In the genomic region with DNA sequence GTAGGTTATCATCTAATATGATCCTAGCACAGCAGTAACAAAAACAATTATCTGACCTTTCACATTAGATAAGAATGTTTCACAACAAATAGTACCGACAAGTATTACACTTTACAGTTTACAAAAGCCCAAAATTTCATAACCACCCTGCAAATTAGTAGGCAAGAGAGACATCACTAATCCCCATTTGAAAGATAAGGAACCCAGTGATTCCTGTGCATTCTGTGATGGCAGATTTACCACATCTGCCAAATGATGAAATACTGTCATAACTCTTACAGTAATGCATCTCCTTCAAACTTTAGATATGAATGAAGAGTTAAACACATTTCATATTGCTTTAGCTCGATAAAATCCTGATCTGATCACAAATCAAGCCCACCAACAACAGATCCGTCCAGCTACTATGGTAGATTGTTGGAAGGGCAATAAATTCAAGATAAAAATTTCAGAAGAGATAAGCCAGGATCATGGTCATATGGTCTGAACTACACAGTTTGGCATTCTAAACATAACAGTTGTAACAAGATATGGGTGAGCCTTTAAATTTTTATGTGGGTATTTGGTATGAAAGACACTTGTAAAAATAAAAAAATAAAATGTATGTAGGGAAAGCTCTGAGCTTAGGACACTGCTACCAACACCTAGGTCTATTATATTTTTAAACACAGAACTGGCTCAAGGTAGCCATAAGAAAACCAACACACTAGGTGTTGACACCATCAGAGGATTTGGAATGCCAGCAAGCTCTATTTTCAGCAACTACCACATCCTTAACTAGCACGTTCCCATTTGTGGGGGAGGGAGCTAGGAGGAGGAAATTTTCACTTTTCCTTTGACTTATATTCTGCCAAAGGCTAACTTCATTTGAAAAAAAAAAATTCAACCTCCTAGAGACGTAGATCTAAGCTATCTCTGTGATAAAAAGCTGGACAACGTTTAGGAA, we compare ENCODE assay signal across 10 cellular contexts. TPM values are rescaled to one million over a fixed set of nuclear protein-coding genes. Genes with fewer than 3 reads are reported as not detected.
DNase-seq lines count a peak whose midpoint lies in the region; ATAC-seq and TF ChIP-seq lines count a peak whose summit lies in the region.
"Had no signal": no experiment of that assay in that cellular context is flagged by ENCODE, and none has a peak within 500 bp of the region (broad histone marks: within the 10 kb centered on the region; RNA-seq: fewer than 3 reads in every experiment).

No MANE protein-coding gene starts in this region.

- peak overlapping the region; percentile 59; the same call in 1 of the 2 replicates for H3K4me2 ChIP-seq in KMS-11

- peaks cover 90% of the 10 kb centered on the region for H3K4me1 ChIP-seq in KMS-11 (ENCODE audit: low read depth, poor library complexity, severe bottlenecking)

- H3K4me3 ChIP-seq in KMS-11 (IDR thresholded peaks at IDR 0.05; ENCODE audit: insufficient read depth, low read depth, low read length): no peak overlapping the region

- no peak overlapping the region for H2AFZ ChIP-seq in KMS-11 (ENCODE audit: low read depth)

- H3K27me3 Mint-ChIP-seq in WTC11 (ENCODE audit: low read depth): no peaks in the 10 kb centered on the region
- no peaks in the 10 kb centered on the region for H3K27me3 Mint-ChIP-seq in stimulated activated naive CD8-positive, alpha-beta T cell treated with anti-CD3 and anti-CD28 coated beads, Interleukin-15, amount 100 ng/mL, for 72 hours

- no peaks in the 10 kb centered on the region for H3K36me3 ChIP-seq in KMS-11 (ENCODE audit: insufficient read depth)

- peak overlapping the region; percentile 34; the same call in 1 of the 2 replicates for H3K27ac ChIP-seq in KMS-11

- H3K36me3 Mint-ChIP-seq in WTC11: peaks cover 11% of the 10 kb centered on the region; the same call in 1 of the 2 replicates

- DNase-seq in WTC11 (ENCODE audit: low spot score) (no peak), left ventricle myocardium superior (no peak), NCI-H2029 treated with DMSO at 0.1 percent for 48 hours (lab: John Stamatoyannopoulos, UW) (no peak)
- no peak for DNase-seq in stimulated activated naive CD8-positive, alpha-beta T cell treated with anti-CD3 and anti-CD28 coated beads, Interleukin-15, amount 100 ng/mL, for 72 hours
- no peak for DNase-seq in stimulated activated CD4-positive, alpha-beta T cell treated with anti-CD3 and anti-CD28 coated beads, Interleukin-12 subunit alpha, Interleukin-12 subunit beta, amount 100 ng/mL, for 4 hours
- DNase-seq: NCI-H2171 treated with DMSO at 0.1 percent for 48 hours, small intestine had no signal

- peaks cover 93% of the 10 kb centered on the region for H4K20me1 ChIP-seq in KMS-11 (ENCODE audit: insufficient read depth)

- H3K9ac ChIP-seq in KMS-11: no peak overlapping the region

- CTCF ChIA-PET in WTC11 (lab: Charles Lee): interaction anchor here (0.8 to 10.1 kb wide), 4 partner anchors 19 to 142 kb away, joined by 3 to 102 read pairs (median 4); no protein-coding TSS in a partner anchor

- ATAC-seq in WTC11 (no peak), left ventricle myocardium superior (peak; percentile 81), GM21529 (IDR thresholded peaks at IDR 0.05; ENCODE audit: unreplicated experiment) (no peak), HG03520 (IDR thresholded peaks at IDR 0.05; ENCODE audit: unreplicated experiment) (no peak)
- ATAC-seq in stimulated activated naive CD8-positive, alpha-beta T cell treated with anti-CD3 and anti-CD28 coated beads, Interleukin-15, amount 100 ng/mL, for 72 hours: no peak

- H3K27me3 ChIP-seq in KMS-11 (ENCODE audit: insufficient read depth, low read depth): no peaks in the 10 kb centered on the region

- no peak overlapping the region for H3K4me3 Mint-ChIP-seq in WTC11
- H3K4me3 Mint-ChIP-seq in stimulated activated naive CD8-positive, alpha-beta T cell treated with anti-CD3 and anti-CD28 coated beads, Interleukin-15, amount 100 ng/mL, for 72 hours: peak overlapping the region; percentile 8 to 35

- intact Hi-C loops in left ventricle myocardium superior (cut with micrococcal nuclease): no loop called here

- H3K4me1 Mint-ChIP-seq in WTC11: peaks cover 75% of the 10 kb centered on the region
- peaks cover 91% of the 10 kb centered on the region for H3K4me1 Mint-ChIP-seq in stimulated activated naive CD8-positive, alpha-beta T cell treated with anti-CD3 and anti-CD28 coated beads, Interleukin-15, amount 100 ng/mL, for 72 hours

- peaks cover 100% of the 10 kb centered on the region for H3K79me2 ChIP-seq in KMS-11 (ENCODE audit: insufficient read depth, low read depth)

- H3K9me3 Mint-ChIP-seq in WTC11: no peaks in the 10 kb centered on the region
- H3K9me3 Mint-ChIP-seq in stimulated activated naive CD8-positive, alpha-beta T cell treated with anti-CD3 and anti-CD28 coated beads, Interleukin-15, amount 100 ng/mL, for 72 hours: no peaks in the 10 kb centered on the region

- POLR2A ChIA-PET in WTC11 (lab: Charles Lee): interaction anchor here (0.7 to 1.1 kb wide), 3 partner anchors 12 to 25 kb away, joined by 3 to 4 read pairs (median 4); no protein-coding TSS in a partner anchor

- TF ChIP-seq CTCF in KMS-11 (conservative IDR thresholded peaks at IDR 0.05; ENCODE audit: low read depth, low read length) (no peak), WTC11 (IDR thresholded peaks at IDR 0.05) (no peak)

- H3K27ac Mint-ChIP-seq in WTC11: peak overlapping the region; percentile 51
- peak overlapping the region; percentile 72 to 79 for H3K27ac Mint-ChIP-seq in stimulated activated naive CD8-positive, alpha-beta T cell treated with anti-CD3 and anti-CD28 coated beads, Interleukin-15, amount 100 ng/mL, for 72 hours

TF ChIP-seq in WTC11, 78 proteins besides CTCF, POLR2A, EP300 and RAD21:
- TF ChIP-seq TP53 (CRISPR knock-in tag; IDR thresholded peaks at IDR 0.05) (no peak), E2F1 (CRISPR knock-in tag; IDR thresholded peaks at IDR 0.05) (no peak), JAZF1 (CRISPR knock-in tag; IDR thresholded peaks at IDR 0.05) (no peak), ZNF317 (CRISPR knock-in tag; IDR thresholded peaks at IDR 0.05; ENCODE audit: borderline replicate concordance, low read depth) (no peak)

RNA-seq across cellular contexts. Expression of gene YWHAE, which starts 9.3 kb away (rescaled TPM):
- total RNA-seq in WTC11 (2021) (1,033 to 1,180 TPM (median 1,148 TPM) in 3 replicates), left ventricle myocardium superior (620 TPM)
